1 cellular context compared by ENCODE assay signal in the genomic region with DNA sequence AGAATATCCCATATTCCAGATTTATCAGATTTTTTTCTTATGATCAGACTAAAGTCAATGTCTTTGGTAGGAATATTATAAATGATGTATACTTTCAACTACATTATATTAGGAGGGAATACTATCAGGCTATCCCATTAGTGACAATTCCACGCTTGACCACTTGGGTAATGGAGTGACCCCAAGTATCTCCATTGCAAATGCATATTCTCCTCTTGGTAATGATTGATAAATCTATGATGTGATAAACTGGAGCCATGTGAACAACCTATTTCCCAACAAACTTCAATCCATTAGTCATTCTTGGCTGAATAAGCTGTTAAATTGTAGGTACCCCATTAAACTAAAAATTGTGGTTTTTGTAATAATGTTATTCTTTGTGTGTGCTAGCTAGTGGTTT.
TF ChIP-seq lines count a peak whose summit lies in the region.

No MANE protein-coding gene starts in this region.

TF ChIP-seq in HepG2, 621 proteins besides CTCF, POLR2A, EP300 and RAD21 (continued from another document):
- no peak for TF ChIP-seq TRIM22 (IDR thresholded peaks at IDR 0.05)
- no peak for TF ChIP-seq HNRNPLL (IDR thresholded peaks at IDR 0.05; ENCODE audit: low read depth, low read length, poor library complexity, severe bottlenecking)
- no peak for TF ChIP-seq CCDC6 (CRISPR knock-in tag; IDR thresholded peaks at IDR 0.05)
- no peak for TF ChIP-seq REXO4 (CRISPR knock-in tag; IDR thresholded peaks at IDR 0.05; ENCODE audit: borderline replicate concordance)
- TF ChIP-seq KAT2B (IDR thresholded peaks at IDR 0.05; ENCODE audit: borderline replicate concordance, low read depth, low read length), result no peak
- no peak for TF ChIP-seq TRIM24 (CRISPR knock-in tag; IDR thresholded peaks at IDR 0.05)
- no peak for TF ChIP-seq AGO1 (IDR thresholded peaks at IDR 0.05; ENCODE audit: low read depth, low read length, poor library complexity, severe bottlenecking)
- no peak for TF ChIP-seq RFX1 (IDR thresholded peaks at IDR 0.05)
- no peak for TF ChIP-seq ZNF724P (CRISPR knock-in tag; IDR thresholded peaks at IDR 0.05; ENCODE audit: borderline replicate concordance)
